Comparison of ENCODE assay signal across 8 cellular contexts in genomic region chr1:66996018-66996682, GRCh38.
A peak's percentile ranks its signal among the peaks of the same experiment; 100 is the strongest.
DNase-seq lines count a peak whose midpoint lies in the region; ATAC-seq and TF ChIP-seq lines count a peak whose summit lies in the region.

No MANE protein-coding gene starts in this region.

- CTCF ChIA-PET in HEK293T (lab: Yijun Ruan, JAX): interaction anchor here (0.6 to 3.0 kb wide), 9 partner anchors 10 to 254 kb away, joined by 3 to 22 read pairs (median 3); no protein-coding TSS in a partner anchor

- no peak overlapping the region for H3K4me3 ChIP-seq in astrocyte of the cerebellum (ENCODE audit: low read depth, low read length)

- TF ChIP-seq CTCF in astrocyte of the cerebellum (IDR thresholded peaks at IDR 0.05; ENCODE audit: low read depth, low read length, missing control alignments): peak; percentile 89

- POLR2A ChIA-PET in HEK293T (lab: Yijun Ruan, JAX): interaction anchor here (0.6 to 2.0 kb wide), 2 partner anchors 57 to 302 kb away, joined by 3 to 4 read pairs; no protein-coding TSS in a partner anchor

- peak; percentile 73 for DNase-seq in GDM1 (lab: John Stamatoyannopoulos, UW)
- peak; percentile 70 for DNase-seq in HEK293T (ENCODE audit: extremely low spot score)
- peak; percentile 17 for DNase-seq in NCI-H1694 (lab: John Stamatoyannopoulos, UW)
- peak; percentile 7 for DNase-seq in T-helper 22 cell (ENCODE audit: low read depth)
- DNase-seq in astrocyte of the cerebellum (ENCODE audit: low read depth): peak; percentile 65
- peak; percentile 47 for DNase-seq in iPS-NIHi11 (ENCODE audit: low spot score)
- peak; percentile 40 to 41 for DNase-seq in stimulated activated CD4-positive, alpha-beta T cell treated with anti-CD3 and anti-CD28 coated beads, Interleukin-15, amount 100 ng/mL, for 48 hours (ENCODE audit: low read depth in 2 of 2)

- in situ Hi-C loops in astrocyte of the cerebellum (cut with HindIII; ENCODE audit: low sequenced_read_pairs): no loop called here

- ATAC-seq in HG02885 (IDR thresholded peaks at IDR 0.05; ENCODE audit: poor library complexity, unreplicated experiment): no peak

TF ChIP-seq in HEK293T, 16 proteins besides CTCF, POLR2A, EP300 and RAD21:
- TF ChIP-seq TARDBP (IDR thresholded peaks at IDR 0.05) (no peak), ZNF384 (IDR thresholded peaks at IDR 0.05) (no peak), LEF1 (IDR thresholded peaks at IDR 0.05; ENCODE audit: borderline replicate concordance) (no peak), ARNT (IDR thresholded peaks at IDR 0.05) (no peak), NFRKB (IDR thresholded peaks at IDR 0.05) (no peak), PKNOX1 (IDR thresholded peaks at IDR 0.05) (no peak), FOXM1 (IDR thresholded peaks at IDR 0.05; ENCODE audit: borderline replicate concordance) (no peak), L3MBTL2 (conservative IDR thresholded peaks at IDR 0.05) (no peak), ELF4 (IDR thresholded peaks at IDR 0.05) (no peak), FOXK2 (IDR thresholded peaks at IDR 0.05) (no peak), FOXA1 (IDR thresholded peaks at IDR 0.05) (no peak)

Comparison
In these comparisons a context has a peak if more than half of its experiments do, and no peak if none do; other contexts are left out.
1. DNase-seq: peak in every context shown above with its lines; median percentile 73 in GDM1; 70 in HEK293T; 65 in astrocyte of the cerebellum; 47 in iPS-NIHi11; 40 in stimulated activated CD4-positive, alpha-beta T cell treated with anti-CD3 and anti-CD28 coated beads, Interleukin-15, amount 100 ng/mL, for 48 hours; 17 in NCI-H1694; 7 in T-helper 22 cell.